Comparison of ENCODE assay signal across 1 cellular context in the genomic region with DNA sequence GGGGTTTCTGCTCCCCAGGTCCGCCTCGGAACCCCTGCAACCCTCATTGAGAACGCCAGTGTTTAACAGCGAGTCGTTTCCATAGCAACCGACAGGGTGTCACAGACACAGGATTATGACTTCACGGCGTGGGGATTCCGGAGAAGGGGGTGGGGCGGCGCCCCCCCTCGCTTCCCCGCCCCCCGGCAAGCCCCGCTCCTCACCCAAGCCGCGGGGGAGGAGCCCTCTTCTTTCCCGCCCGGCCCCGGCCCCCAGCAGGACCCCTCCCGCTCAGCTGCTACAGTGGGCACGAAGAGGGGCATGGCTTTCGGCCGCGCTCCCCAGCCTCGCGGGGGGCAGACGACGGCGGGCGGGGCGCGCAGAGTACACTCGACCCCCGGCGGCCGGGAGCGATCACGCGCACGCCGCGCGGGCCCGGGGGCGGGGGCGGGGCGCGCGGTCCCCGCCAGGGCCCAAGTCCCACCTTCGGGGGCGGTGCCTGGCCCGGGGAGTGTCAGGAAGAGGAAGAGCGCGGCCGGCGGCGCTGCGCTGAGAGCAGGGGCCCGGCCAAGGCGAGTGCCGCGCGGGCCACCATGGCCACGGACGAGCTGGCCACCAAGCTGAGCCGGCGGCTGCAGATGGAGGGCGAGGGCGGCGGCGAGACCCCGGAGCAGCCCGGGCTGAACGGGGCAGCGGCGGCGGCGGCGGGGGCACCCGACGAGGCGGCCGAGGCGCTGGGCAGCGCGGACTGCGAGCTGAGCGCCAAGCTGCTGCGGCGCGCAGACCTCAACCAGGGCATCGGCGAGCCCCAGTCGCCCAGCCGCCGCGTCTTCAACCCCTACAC.
TF ChIP-seq lines count a peak whose summit lies in the region.

A gene with protein sequence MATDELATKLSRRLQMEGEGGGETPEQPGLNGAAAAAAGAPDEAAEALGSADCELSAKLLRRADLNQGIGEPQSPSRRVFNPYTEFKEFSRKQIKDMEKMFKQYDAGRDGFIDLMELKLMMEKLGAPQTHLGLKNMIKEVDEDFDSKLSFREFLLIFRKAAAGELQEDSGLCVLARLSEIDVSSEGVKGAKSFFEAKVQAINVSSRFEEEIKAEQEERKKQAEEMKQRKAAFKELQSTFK (plus strand): TSS at position 489 of the 823 bp plus-strand sequence. CDS start 84 bp downstream, at position 573.

TF ChIP-seq in HepG2, 621 proteins besides CTCF, POLR2A, EP300 and RAD21 (continued from another document and continues in another):
- TF ChIP-seq CREB1 (IDR thresholded peaks at IDR 0.05) (no peak), CREB1 (CRISPR knock-in tag; IDR thresholded peaks at IDR 0.05) (no peak), ZNF296 (CRISPR knock-in tag; conservative IDR thresholded peaks at IDR 0.05) (no peak), PHF5A (CRISPR knock-in tag; IDR thresholded peaks at IDR 0.05; ENCODE audit: low read depth, unreplicated experiment) (no peak), HNF4A (CRISPR knock-in tag; IDR thresholded peaks at IDR 0.05) (no peak), ZNF547 (CRISPR knock-in tag; IDR thresholded peaks at IDR 0.05) (no peak), ZBTB3 (CRISPR knock-in tag; IDR thresholded peaks at IDR 0.05; ENCODE audit: borderline replicate concordance, low read depth) (no peak), SIX4 (CRISPR knock-in tag; IDR thresholded peaks at IDR 0.05) (no peak), ZNF709 (CRISPR knock-in tag; IDR thresholded peaks at IDR 0.05) (no peak; the same call in 1 of the 2 replicates), MAFF (IDR thresholded peaks at IDR 0.05; ENCODE audit: low read depth, low read length) (no peak), MYNN (CRISPR knock-in tag; IDR thresholded peaks at IDR 0.05; ENCODE audit: low read depth) (no peak), ZNF446 (CRISPR knock-in tag; IDR thresholded peaks at IDR 0.05) (peak; percentile 45; the same call in 1 of the 2 replicates), ZFX (CRISPR knock-in tag; IDR thresholded peaks at IDR 0.05; ENCODE audit: low read depth) (peak; percentile 72), TOE1 (CRISPR knock-in tag; IDR thresholded peaks at IDR 0.05) (no peak), NR1H2 (CRISPR knock-in tag; IDR thresholded peaks at IDR 0.05; ENCODE audit: borderline replicate concordance, low read depth) (no peak), ZNF337 (CRISPR knock-in tag; IDR thresholded peaks at IDR 0.05; ENCODE audit: borderline replicate concordance, low read depth) (no peak), ARID2 (CRISPR knock-in tag; IDR thresholded peaks at IDR 0.05; ENCODE audit: borderline replicate concordance) (no peak), ZNF790 (CRISPR knock-in tag; IDR thresholded peaks at IDR 0.05; ENCODE audit: borderline replicate concordance) (no peak), ZNF703 (CRISPR knock-in tag; IDR thresholded peaks at IDR 0.05; ENCODE audit: borderline replicate concordance) (no peak), REXO4 (CRISPR knock-in tag; IDR thresholded peaks at IDR 0.05; ENCODE audit: borderline replicate concordance) (no peak), JUN (CRISPR knock-in tag; IDR thresholded peaks at IDR 0.05) (no peak), ZNF263 (CRISPR knock-in tag; IDR thresholded peaks at IDR 0.05) (no peak), POGZ (CRISPR knock-in tag; IDR thresholded peaks at IDR 0.05) (no peak), KLF15 (CRISPR knock-in tag; IDR thresholded peaks at IDR 0.05; ENCODE audit: borderline replicate concordance) (no peak), ZNF232 (CRISPR knock-in tag; IDR thresholded peaks at IDR 0.05; ENCODE audit: borderline replicate concordance) (no peak), MYC (CRISPR knock-in tag; IDR thresholded peaks at IDR 0.05; ENCODE audit: borderline replicate concordance) (peak; percentile 44), RORA (CRISPR knock-in tag; IDR thresholded peaks at IDR 0.05) (no peak), TCF12 (IDR thresholded peaks at IDR 0.05) (no peak), TCF12 (CRISPR knock-in tag; IDR thresholded peaks at IDR 0.05) (no peak), TRIM24 (CRISPR knock-in tag; IDR thresholded peaks at IDR 0.05) (no peak), NFE2L2 (IDR thresholded peaks at IDR 0.05; ENCODE audit: low read length) (no peak), PTBP1 (IDR thresholded peaks at IDR 0.05; ENCODE audit: low read depth, low read length, poor library complexity, severe bottlenecking) (no peak), JUNB (CRISPR knock-in tag; IDR thresholded peaks at IDR 0.05; ENCODE audit: borderline replicate concordance) (no peak), KLF6 (CRISPR knock-in tag; IDR thresholded peaks at IDR 0.05) (no peak), ZFP36L2 (CRISPR knock-in tag; IDR thresholded peaks at IDR 0.05) (no peak), GATA4 (IDR thresholded peaks at IDR 0.05; ENCODE audit: borderline replicate concordance, low read depth) (no peak), NFE2L1 (CRISPR knock-in tag; IDR thresholded peaks at IDR 0.05; ENCODE audit: borderline replicate concordance) (no peak), HOXA3 (CRISPR knock-in tag; IDR thresholded peaks at IDR 0.05) (peak; percentile 39; the same call in 1 of the 2 replicates), ZNF777 (CRISPR knock-in tag; IDR thresholded peaks at IDR 0.05) (peak; percentile 32; the same call in 1 of the 2 replicates), RFX1 (IDR thresholded peaks at IDR 0.05) (peak; percentile 58)
- TF ChIP-seq, protein P1, sequence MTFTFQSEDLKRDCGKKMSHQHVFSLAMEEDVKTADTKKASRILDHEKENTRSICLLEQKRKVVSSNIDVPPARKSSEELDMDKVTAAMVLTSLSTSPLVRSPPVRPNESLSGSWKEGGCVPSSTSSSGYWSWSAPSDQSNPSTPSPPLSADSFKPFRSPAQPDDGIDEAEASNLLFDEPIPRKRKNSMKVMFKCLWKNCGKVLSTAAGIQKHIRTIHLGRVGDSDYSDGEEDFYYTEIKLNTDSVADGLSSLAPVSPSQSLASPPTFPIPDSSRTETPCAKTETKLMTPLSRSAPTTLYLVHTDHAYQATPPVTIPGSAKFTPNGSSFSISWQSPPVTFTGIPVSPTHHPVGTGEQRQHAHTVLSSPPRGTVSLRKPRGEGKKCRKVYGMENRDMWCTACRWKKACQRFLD (CRISPR knock-in tag; IDR thresholded peaks at IDR 0.05; ENCODE audit: borderline replicate concordance): no peak
- TF ChIP-seq, protein P2, sequence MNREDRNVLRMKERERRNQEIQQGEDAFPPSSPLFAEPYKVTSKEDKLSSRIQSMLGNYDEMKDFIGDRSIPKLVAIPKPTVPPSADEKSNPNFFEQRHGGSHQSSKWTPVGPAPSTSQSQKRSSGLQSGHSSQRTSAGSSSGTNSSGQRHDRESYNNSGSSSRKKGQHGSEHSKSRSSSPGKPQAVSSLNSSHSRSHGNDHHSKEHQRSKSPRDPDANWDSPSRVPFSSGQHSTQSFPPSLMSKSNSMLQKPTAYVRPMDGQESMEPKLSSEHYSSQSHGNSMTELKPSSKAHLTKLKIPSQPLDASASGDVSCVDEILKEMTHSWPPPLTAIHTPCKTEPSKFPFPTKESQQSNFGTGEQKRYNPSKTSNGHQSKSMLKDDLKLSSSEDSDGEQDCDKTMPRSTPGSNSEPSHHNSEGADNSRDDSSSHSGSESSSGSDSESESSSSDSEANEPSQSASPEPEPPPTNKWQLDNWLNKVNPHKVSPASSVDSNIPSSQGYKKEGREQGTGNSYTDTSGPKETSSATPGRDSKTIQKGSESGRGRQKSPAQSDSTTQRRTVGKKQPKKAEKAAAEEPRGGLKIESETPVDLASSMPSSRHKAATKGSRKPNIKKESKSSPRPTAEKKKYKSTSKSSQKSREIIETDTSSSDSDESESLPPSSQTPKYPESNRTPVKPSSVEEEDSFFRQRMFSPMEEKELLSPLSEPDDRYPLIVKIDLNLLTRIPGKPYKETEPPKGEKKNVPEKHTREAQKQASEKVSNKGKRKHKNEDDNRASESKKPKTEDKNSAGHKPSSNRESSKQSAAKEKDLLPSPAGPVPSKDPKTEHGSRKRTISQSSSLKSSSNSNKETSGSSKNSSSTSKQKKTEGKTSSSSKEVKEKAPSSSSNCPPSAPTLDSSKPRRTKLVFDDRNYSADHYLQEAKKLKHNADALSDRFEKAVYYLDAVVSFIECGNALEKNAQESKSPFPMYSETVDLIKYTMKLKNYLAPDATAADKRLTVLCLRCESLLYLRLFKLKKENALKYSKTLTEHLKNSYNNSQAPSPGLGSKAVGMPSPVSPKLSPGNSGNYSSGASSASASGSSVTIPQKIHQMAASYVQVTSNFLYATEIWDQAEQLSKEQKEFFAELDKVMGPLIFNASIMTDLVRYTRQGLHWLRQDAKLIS (CRISPR knock-in tag; IDR thresholded peaks at IDR 0.05): no peak
- TF ChIP-seq, protein P3, sequence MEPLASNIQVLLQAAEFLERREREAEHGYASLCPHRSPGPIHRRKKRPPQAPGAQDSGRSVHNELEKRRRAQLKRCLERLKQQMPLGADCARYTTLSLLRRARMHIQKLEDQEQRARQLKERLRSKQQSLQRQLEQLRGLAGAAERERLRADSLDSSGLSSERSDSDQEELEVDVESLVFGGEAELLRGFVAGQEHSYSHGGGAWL (CRISPR knock-in tag; IDR thresholded peaks at IDR 0.05): no peak
- TF ChIP-seq, protein P4, sequence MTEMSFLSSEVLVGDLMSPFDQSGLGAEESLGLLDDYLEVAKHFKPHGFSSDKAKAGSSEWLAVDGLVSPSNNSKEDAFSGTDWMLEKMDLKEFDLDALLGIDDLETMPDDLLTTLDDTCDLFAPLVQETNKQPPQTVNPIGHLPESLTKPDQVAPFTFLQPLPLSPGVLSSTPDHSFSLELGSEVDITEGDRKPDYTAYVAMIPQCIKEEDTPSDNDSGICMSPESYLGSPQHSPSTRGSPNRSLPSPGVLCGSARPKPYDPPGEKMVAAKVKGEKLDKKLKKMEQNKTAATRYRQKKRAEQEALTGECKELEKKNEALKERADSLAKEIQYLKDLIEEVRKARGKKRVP (CRISPR knock-in tag; IDR thresholded peaks at IDR 0.05): no peak
- TF ChIP-seq, protein P5, sequence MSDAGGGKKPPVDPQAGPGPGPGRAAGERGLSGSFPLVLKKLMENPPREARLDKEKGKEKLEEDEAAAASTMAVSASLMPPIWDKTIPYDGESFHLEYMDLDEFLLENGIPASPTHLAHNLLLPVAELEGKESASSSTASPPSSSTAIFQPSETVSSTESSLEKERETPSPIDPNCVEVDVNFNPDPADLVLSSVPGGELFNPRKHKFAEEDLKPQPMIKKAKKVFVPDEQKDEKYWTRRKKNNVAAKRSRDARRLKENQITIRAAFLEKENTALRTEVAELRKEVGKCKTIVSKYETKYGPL (CRISPR knock-in tag; IDR thresholded peaks at IDR 0.05): no peak
- TF ChIP-seq, protein P6, sequence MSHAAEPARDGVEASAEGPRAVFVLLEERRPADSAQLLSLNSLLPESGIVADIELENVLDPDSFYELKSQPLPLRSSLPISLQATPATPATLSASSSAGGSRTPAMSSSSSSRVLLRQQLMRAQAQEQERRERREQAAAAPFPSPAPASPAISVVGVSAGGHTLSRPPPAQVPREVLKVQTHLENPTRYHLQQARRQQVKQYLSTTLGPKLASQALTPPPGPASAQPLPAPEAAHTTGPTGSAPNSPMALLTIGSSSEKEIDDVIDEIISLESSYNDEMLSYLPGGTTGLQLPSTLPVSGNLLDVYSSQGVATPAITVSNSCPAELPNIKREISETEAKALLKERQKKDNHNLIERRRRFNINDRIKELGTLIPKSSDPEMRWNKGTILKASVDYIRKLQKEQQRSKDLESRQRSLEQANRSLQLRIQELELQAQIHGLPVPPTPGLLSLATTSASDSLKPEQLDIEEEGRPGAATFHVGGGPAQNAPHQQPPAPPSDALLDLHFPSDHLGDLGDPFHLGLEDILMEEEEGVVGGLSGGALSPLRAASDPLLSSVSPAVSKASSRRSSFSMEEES (CRISPR knock-in tag; IDR thresholded peaks at IDR 0.05): no peak
- TF ChIP-seq, protein P7, sequence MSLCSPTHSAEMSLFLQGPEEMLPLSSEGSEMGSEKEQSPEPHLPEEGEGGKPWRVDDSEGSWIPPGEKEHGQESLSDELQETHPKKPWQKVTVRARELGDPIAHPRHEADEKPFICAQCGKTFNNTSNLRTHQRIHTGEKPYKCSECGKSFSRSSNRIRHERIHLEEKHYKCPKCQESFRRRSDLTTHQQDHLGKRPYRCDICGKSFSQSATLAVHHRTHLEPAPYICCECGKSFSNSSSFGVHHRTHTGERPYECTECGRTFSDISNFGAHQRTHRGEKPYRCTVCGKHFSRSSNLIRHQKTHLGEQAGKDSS (CRISPR knock-in tag; IDR thresholded peaks at IDR 0.05; ENCODE audit: borderline replicate concordance, low read depth): no peak
- TF ChIP-seq, protein P8, sequence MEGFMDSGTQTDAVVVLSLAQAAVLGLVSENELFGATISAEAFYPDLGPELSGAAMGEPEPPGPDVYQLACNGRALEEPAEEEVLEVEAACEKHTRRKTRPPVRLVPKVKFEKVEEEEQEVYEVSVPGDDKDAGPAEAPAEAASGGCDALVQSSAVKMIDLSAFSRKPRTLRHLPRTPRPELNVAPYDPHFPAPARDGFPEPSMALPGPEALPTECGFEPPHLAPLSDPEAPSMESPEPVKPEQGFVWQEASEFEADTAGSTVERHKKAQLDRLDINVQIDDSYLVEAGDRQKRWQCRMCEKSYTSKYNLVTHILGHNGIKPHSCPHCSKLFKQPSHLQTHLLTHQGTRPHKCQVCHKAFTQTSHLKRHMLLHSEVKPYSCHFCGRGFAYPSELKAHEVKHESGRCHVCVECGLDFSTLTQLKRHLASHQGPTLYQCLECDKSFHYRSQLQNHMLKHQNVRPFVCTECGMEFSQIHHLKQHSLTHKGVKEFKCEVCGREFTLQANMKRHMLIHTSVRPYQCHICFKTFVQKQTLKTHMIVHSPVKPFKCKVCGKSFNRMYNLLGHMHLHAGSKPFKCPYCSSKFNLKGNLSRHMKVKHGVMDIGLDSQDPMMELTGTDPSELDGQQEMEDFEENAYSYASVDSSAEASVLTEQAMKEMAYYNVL (CRISPR knock-in tag; IDR thresholded peaks at IDR 0.05; ENCODE audit: borderline replicate concordance): no peak
- TF ChIP-seq, protein P9, sequence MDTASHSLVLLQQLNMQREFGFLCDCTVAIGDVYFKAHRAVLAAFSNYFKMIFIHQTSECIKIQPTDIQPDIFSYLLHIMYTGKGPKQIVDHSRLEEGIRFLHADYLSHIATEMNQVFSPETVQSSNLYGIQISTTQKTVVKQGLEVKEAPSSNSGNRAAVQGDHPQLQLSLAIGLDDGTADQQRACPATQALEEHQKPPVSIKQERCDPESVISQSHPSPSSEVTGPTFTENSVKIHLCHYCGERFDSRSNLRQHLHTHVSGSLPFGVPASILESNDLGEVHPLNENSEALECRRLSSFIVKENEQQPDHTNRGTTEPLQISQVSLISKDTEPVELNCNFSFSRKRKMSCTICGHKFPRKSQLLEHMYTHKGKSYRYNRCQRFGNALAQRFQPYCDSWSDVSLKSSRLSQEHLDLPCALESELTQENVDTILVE (CRISPR knock-in tag; IDR thresholded peaks at IDR 0.05): no peak
